Comparison of ENCODE assay signal across 30 cellular contexts in the genomic region with DNA sequence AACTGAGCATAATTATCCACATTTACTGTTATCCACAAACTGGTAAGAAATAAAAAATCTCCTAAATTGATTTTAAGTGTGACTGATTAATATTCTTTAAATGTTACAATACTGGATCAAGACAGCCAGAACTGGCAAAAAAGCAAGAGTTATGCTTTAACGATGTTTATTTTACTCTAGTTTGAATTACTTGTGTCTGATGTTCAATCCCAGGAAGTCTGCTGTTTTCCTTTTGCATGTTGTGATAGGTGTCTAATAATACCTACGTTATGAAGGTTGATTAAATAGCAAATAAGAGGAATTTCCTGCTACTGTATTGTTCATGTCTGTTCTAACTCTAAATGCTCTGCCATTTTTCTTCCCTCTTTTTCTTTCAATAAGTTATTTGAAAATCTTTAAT. TPM values are rescaled to one million over a fixed set of nuclear protein-coding genes. Genes with fewer than 3 reads are reported as not detected.
"Had no signal": no experiment of that assay in that cellular context is flagged by ENCODE, and none has a peak within 500 bp of the region (broad histone marks: within the 10 kb centered on the region; RNA-seq: fewer than 3 reads in every experiment).

No MANE protein-coding gene starts in this region.

- FAIRE-seq: keratinocyte, pancreas, small intestine had no signal

- H3K36me3 Mint-ChIP-seq: naive thymus-derived CD8-positive, alpha-beta T cell; stimulated activated naive B cell treated with anti-CD40 and anti-IgM and Interleukin-4, amounts not matched to agents 10 μg/mL and 1 μg/mL and 100 μg/mL, for 72 hours had no signal

- H3K36me3 ChIP-seq: left lung, lower lobe of right lung, pancreas, prostate gland, sigmoid colon, stomach, thyroid gland, transverse colon, upper lobe of left lung, vagina had no signal

- H3K9me3 ChIP-seq: left lung, lower lobe of right lung, pancreas, prostate gland, sigmoid colon, stomach, testis, thyroid gland, transverse colon, upper lobe of left lung, vagina had no signal

- H3K9me3 Mint-ChIP-seq: naive thymus-derived CD8-positive, alpha-beta T cell; nephron; neural crest cell; stimulated activated naive B cell treated with anti-CD40 and anti-IgM and Interleukin-4, amounts not matched to agents 10 μg/mL and 1 μg/mL and 100 μg/mL, for 72 hours had no signal

- H3K27me3 ChIP-seq: hepatocyte, left lung, pancreas, sigmoid colon, stomach, testis, thyroid gland, transverse colon, upper lobe of left lung, vagina had no signal

- H3K4me3 ChIP-seq: hepatocyte, left lung, lower lobe of right lung, pancreas, prostate gland, sigmoid colon, stomach, testis, thyroid gland, transverse colon, upper lobe of left lung, vagina had no signal

- H3K27ac ChIP-seq: hepatocyte, left lung, lower lobe of right lung, pancreas, prostate gland, stomach, testis, thyroid gland, transverse colon, upper lobe of left lung, vagina had no signal

- H3K4me1 ChIP-seq: left lung, lower lobe of right lung, pancreas, prostate gland, stomach, testis, thyroid gland, transverse colon, upper lobe of left lung, vagina had no signal

- DNase-seq: kidney glomerular epithelial cell; left cardiac atrium; left lung; lower lobe of right lung; mammary epithelial cell; naive thymus-derived CD8-positive, alpha-beta T cell; nucleus accumbens; pancreas; posterior cingulate gyrus; retina; right cardiac atrium; sigmoid colon; small intestine; stimulated activated CD4-positive, alpha-beta T cell treated with anti-CD3 and anti-CD28 coated beads, Interleukin-12 subunit alpha, Interleukin-12 subunit beta, amount 100 ng/mL, for 4 hours; stimulated activated CD4-positive, alpha-beta T cell treated with anti-CD3 and anti-CD28 coated beads, Interleukin-15, amount 100 ng/mL, for 24 hours; stimulated activated CD4-positive, alpha-beta T cell treated with anti-CD3 and anti-CD28 coated beads, Interleukin-2, amount 100 ng/mL, for 24 hours; stimulated activated CD4-positive, alpha-beta T cell treated with anti-CD3 and anti-CD28 coated beads, Interleukin-4, amount 100 ng/mL, for 1 hour; stimulated activated naive B cell treated with anti-CD40 and anti-IgM and Interleukin-4, amounts not matched to agents 10 μg/mL and 1 μg/mL and 100 μg/mL, for 72 hours; stimulated activated naive CD8-positive, alpha-beta T cell treated with anti-CD3 and anti-CD28 coated beads, Interleukin-15, Interleukin-2, amounts not matched to agents 100 U/mL and 50 U/mL, for 24 hours; stomach; testis; thyroid gland; transverse colon; upper lobe of left lung had no signal

- H3K4me3 Mint-ChIP-seq: naive thymus-derived CD8-positive, alpha-beta T cell; nephron; neural crest cell; stimulated activated naive B cell treated with anti-CD40 and anti-IgM and Interleukin-4, amounts not matched to agents 10 μg/mL and 1 μg/mL and 100 μg/mL, for 72 hours had no signal

- H3K4me1 Mint-ChIP-seq: naive thymus-derived CD8-positive, alpha-beta T cell; nephron; stimulated activated naive B cell treated with anti-CD40 and anti-IgM and Interleukin-4, amounts not matched to agents 10 μg/mL and 1 μg/mL and 100 μg/mL, for 72 hours had no signal

- H3K27ac Mint-ChIP-seq: naive thymus-derived CD8-positive, alpha-beta T cell; nephron; stimulated activated naive B cell treated with anti-CD40 and anti-IgM and Interleukin-4, amounts not matched to agents 10 μg/mL and 1 μg/mL and 100 μg/mL, for 72 hours had no signal

RNA-seq across cellular contexts. Expression of gene OTOGL, which starts 34.4 kb away (rescaled TPM):
- total RNA-seq: naive thymus-derived CD8-positive, alpha-beta T cell had no signal
- polyA plus RNA-seq: hepatocyte; mammary epithelial cell; naive thymus-derived CD8-positive, alpha-beta T cell had no signal
